In genomic region chr15:78810003-78810376, GRCh38 we compare ENCODE assay signal across 9 cellular contexts. TPM values are rescaled to one million over a fixed set of nuclear protein-coding genes. Genes with fewer than 3 reads are reported as not detected.
DNase-seq lines count a peak whose midpoint lies in the region; ATAC-seq, FAIRE-seq and TF ChIP-seq lines count a peak whose summit lies in the region.
"Had no signal": no experiment of that assay in that cellular context is flagged by ENCODE, and none has a peak within 500 bp of the region (broad histone marks: within the 10 kb centered on the region; RNA-seq: fewer than 3 reads in every experiment).

No MANE protein-coding gene starts in this region.

- H3K4me1 ChIP-seq in ACC112 (ENCODE audit: control insufficient read depth, insufficient read depth, low read length, unreplicated experiment): peaks cover 16% of the 10 kb centered on the region
- peaks cover 12% of the 10 kb centered on the region for H3K4me1 ChIP-seq in NT2/D1 (ENCODE audit: insufficient read depth, insufficient read length)
- H3K4me1 ChIP-seq in H1 (replicated peaks in 1 of 4; ENCODE audit: control insufficient read depth in 3 of 4, insufficient read depth in 4 of 4, low read length in 3 of 4): peaks cover 7 to 18% (median 13%) of the 10 kb centered on the region in 4 experiments

- no peak for ATAC-seq in natural killer cell

- no peak overlapping the region for H2BK15ac ChIP-seq in H1 (ENCODE audit: low read length)

- H3K27me3 Mint-ChIP-seq in natural killer cell (ENCODE audit: low read depth in 2 of 2): peaks cover 35 to 37% of the 10 kb centered on the region in 2 donors

- no peak overlapping the region for H2BK20ac ChIP-seq in H1 (ENCODE audit: low read length)

- no peak for TF ChIP-seq RAD21 in H1 (IDR thresholded peaks at IDR 0.05 in 1 of 2, conservative IDR thresholded peaks at IDR 0.05 in 1 of 2; ENCODE audit: low read depth in 2 of 2, low read length in 2 of 2)

- DNase-seq in NT2/D1 (ENCODE audit: low read depth, low spot score) (no peak), H1 (ENCODE audit: low read depth in 1 of 2, low spot score in 2 of 2) (no peak), natural killer cell (no peak), amniotic stem cell (lab: John Stamatoyannopoulos, UW) (no peak), OCI-M1 (lab: John Stamatoyannopoulos, UW) (no peak), putamen (ENCODE audit: low spot score) (no peak), SKM-1 (lab: John Stamatoyannopoulos, UW; ENCODE audit: unreplicated experiment) (no peak)

- intact Hi-C loops in natural killer cell (cut with micrococcal nuclease): no loop called here

- 20% methylated on average over 10 of the region's 12 CpGs; no CpG with 5 or more reads in 1 of the 2 experiments for WGBS in H1 (ENCODE audit: extremely low coverage in 1 of 2, insufficient coverage in 1 of 2, insufficient read length in 1 of 2, insufficient replicate concordance in 2 of 2, low coverage in 1 of 2, low lambda C conversion rate in 2 of 2, missing lambda C conversion rate in 1 of 2), 2 experiments

- H3K27me3 ChIP-seq in ACC112 (ENCODE audit: insufficient read depth, low read length) (no peaks in the 10 kb centered on the region), NT2/D1 (ENCODE audit: insufficient read depth, insufficient read length) (peaks cover 27% of the 10 kb centered on the region), H1 (replicated peaks in 1 of 4; ENCODE audit: control insufficient read depth in 3 of 4, extremely low read depth in 1 of 4, insufficient read depth in 3 of 4, low read length in 3 of 4) (peaks cover 0 to 10% (median 6%) of the 10 kb centered on the region in 4 experiments; a peak in 5 of 7 replicates)

- H3K36me3 ChIP-seq in ACC112 (ENCODE audit: insufficient read depth, low read length) (no peaks in the 10 kb centered on the region), NT2/D1 (ENCODE audit: insufficient read depth, insufficient read length, low read length) (no peaks in the 10 kb centered on the region), H1 (ENCODE audit: control insufficient read depth in 2 of 4, insufficient read depth in 4 of 4, low read length in 3 of 4) (no peaks in the 10 kb centered on the region)

- H4K8ac ChIP-seq in H1 (ENCODE audit: extremely low read depth, insufficient read depth, low read length): no peak overlapping the region; the same call in none of the 2 replicates

- H4K91ac ChIP-seq in H1 (replicated peaks; ENCODE audit: insufficient read length, low read length): peak overlapping the region; percentile 50

- peak overlapping the region; percentile 69 to 89 for H3K4me2 ChIP-seq in H1 (ENCODE audit: insufficient read depth in 1 of 2, low read depth in 2 of 2, low read length in 2 of 2)

- no peaks in the 10 kb centered on the region for H3K36me3 Mint-ChIP-seq in natural killer cell

- H3K14ac ChIP-seq in H1 (ENCODE audit: insufficient read length): peak overlapping the region; percentile 68

- no peak overlapping the region for H2BK120ac ChIP-seq in H1 (replicated peaks; ENCODE audit: low read depth, low read length)

- H2AFZ ChIP-seq in ACC112 (ENCODE audit: low read length, unreplicated experiment): peak overlapping the region; percentile 80
- no peak overlapping the region for H2AFZ ChIP-seq in H1 (ENCODE audit: low read length)

- H2BK12ac ChIP-seq in H1 (ENCODE audit: low read depth, low read length): no peak overlapping the region

- H3K56ac ChIP-seq in H1 (replicated peaks; ENCODE audit: insufficient read length, low read depth, low read length): no peak overlapping the region

- no peaks in the 10 kb centered on the region; the same call in 1 of the 2 replicates for H3K79me1 ChIP-seq in H1 (ENCODE audit: low read depth, low read length)

- peak overlapping the region; percentile 90 for H3K9ac ChIP-seq in NT2/D1 (ENCODE audit: insufficient read length, low read depth)
- H3K9ac ChIP-seq in H1 (replicated peaks in 1 of 4; ENCODE audit: extremely low read depth in 1 of 4, low read depth in 3 of 4, low read length in 3 of 4): peak overlapping the region in 2 of 4 experiments; percentile 10 to 24; a peak in 3 of 7 replicates

- H3K23me2 ChIP-seq in H1 (ENCODE audit: low read depth, low read length): peaks cover 8% of the 10 kb centered on the region; the same call in 1 of the 2 replicates

- H2BK5ac ChIP-seq in H1 (ENCODE audit: low read depth, low read length): no peak overlapping the region

- FAIRE-seq in H1 (lab: Jason Lieb, UNC): no peak
- FAIRE-seq: small intestine had no signal

- H3K4ac ChIP-seq in H1 (replicated peaks; ENCODE audit: insufficient read length, low read depth, low read length): no peak overlapping the region

- POLR2A ChIA-PET in H1 (lab: Charles Lee; ENCODE audit: partially characterized antibody): interaction anchor here (1.0 to 4.0 kb wide), 6 partner anchors 12 to 189 kb away, joined by 3 to 36 read pairs (median 4); partner anchors contain the start of genes CHRNA3 and MORF4L1

- no peak overlapping the region for H3K27ac ChIP-seq in ACC112 (ENCODE audit: low read depth, low read length)
- no peak overlapping the region for H3K27ac ChIP-seq in H1 (ENCODE audit: low read depth, low read length)

- H3K79me2 ChIP-seq in ACC112 (ENCODE audit: control insufficient read depth, insufficient read depth, low read length, unreplicated experiment) (peaks cover 18% of the 10 kb centered on the region), H1 (ENCODE audit: control insufficient read depth in 1 of 2, insufficient read depth in 2 of 2, low read length in 2 of 2) (peaks cover 0 to 22% of the 10 kb centered on the region in 2 experiments; a peak in 2 of 4 replicates)

- H3K18ac ChIP-seq in H1 (ENCODE audit: extremely low read depth, low read length): peak overlapping the region; percentile 5; the same call in 1 of the 2 replicates

- TF ChIP-seq EP300 in H1 (IDR thresholded peaks at IDR 0.05; ENCODE audit: borderline replicate concordance in 1 of 2, low read depth in 2 of 2, low read length in 2 of 2): no peak

- CTCF ChIA-PET in H1 (lab: Charles Lee; ENCODE audit: partially characterized antibody): interaction anchor here (0.7 to 8.0 kb wide), 15 partner anchors 9 to 375 kb away, joined by 3 to 82 read pairs (median 5); no protein-coding TSS in a partner anchor

- no peak overlapping the region for H4K5ac ChIP-seq in H1 (ENCODE audit: insufficient read length, low read depth, low read length)

- no peaks in the 10 kb centered on the region for H3K9me3 Mint-ChIP-seq in natural killer cell

- H3K4me3 Mint-ChIP-seq in natural killer cell: peak overlapping the region; percentile 85

- H4K20me1 ChIP-seq in H1 (replicated peaks in 1 of 2; ENCODE audit: control insufficient read depth in 1 of 2, insufficient read depth in 2 of 2, low read length in 2 of 2): peaks cover 12% of the 10 kb centered on the region in 2 experiments

- no peak for TF ChIP-seq POLR2A in H1 (IDR thresholded peaks at IDR 0.05; ENCODE audit: control extremely low read depth in 1 of 2, low read depth in 2 of 2, low read length in 2 of 2)

- H3K9me3 ChIP-seq in NT2/D1 (ENCODE audit: insufficient read depth, low read length) (peaks cover 7% of the 10 kb centered on the region; the same call in 1 of the 2 replicates), H1 (ENCODE audit: insufficient read depth in 2 of 2, low read depth in 1 of 2, low read length in 1 of 2) (no peaks in the 10 kb centered on the region)

- no peak overlapping the region for H2AK5ac ChIP-seq in H1 (ENCODE audit: low read depth, low read length)

- no peak overlapping the region for H3K27ac Mint-ChIP-seq in natural killer cell

- peaks cover 8 to 21% of the 10 kb centered on the region in 2 donors for H3K4me1 Mint-ChIP-seq in natural killer cell

- H3K23ac ChIP-seq in H1 (ENCODE audit: insufficient read length): no peak overlapping the region

- peak overlapping the region; percentile 97 for H3K4me3 ChIP-seq in ACC112 (ENCODE audit: low read depth, low read length)
- H3K4me3 ChIP-seq in NT2/D1 (ENCODE audit: insufficient read length, low read depth): peak overlapping the region; percentile 75
- peak overlapping the region; percentile 71 to 99 (median 85) for H3K4me3 ChIP-seq in H1 (ENCODE audit: extremely low read depth in 1 of 4, insufficient read depth in 2 of 4, low read depth in 3 of 4, low read length in 4 of 4)

- TF ChIP-seq CTCF in H1 (IDR thresholded peaks at IDR 0.05; ENCODE audit: control extremely low read depth in 1 of 3, insufficient read depth in 1 of 3, low read depth in 1 of 3, low read length in 3 of 3) (no peak), natural killer cell (IDR thresholded peaks at IDR 0.05) (no peak)

TF ChIP-seq in H1, 55 proteins besides CTCF, POLR2A, EP300 and RAD21:
- TF ChIP-seq RXRA (IDR thresholded peaks at IDR 0.05; ENCODE audit: insufficient read depth, low read depth, low read length) (no peak), RNF2 (IDR thresholded peaks at IDR 0.05; ENCODE audit: borderline replicate concordance, low read depth, low read length, missing control alignments, poor library complexity, severe bottlenecking) (peak; percentile 5)
TF ChIP-seq in H1: peak in this region for 1.

RNA-seq across cellular contexts. Expression of gene ADAMTS7, which starts 1.3 kb away (rescaled TPM):
- 43.1 and 45.2 TPM in 2 replicates for total RNA-seq in H1 (2021; fragmentation: NEBNext Ultra II Directional; extraction: Animal tissue kit (Norgen Biotek cat#: 25700))
- polyA plus RNA-seq in H1 (2011; rRNA removed): 27.9 and 54.6 TPM in 2 replicates
- polyA plus RNA-seq in H1 (2011; cell fraction: cytosol; rRNA removed): 30.9 TPM
- polyA plus RNA-seq in H1 (2011; cell fraction: nucleus; rRNA removed): 185 TPM
- 23.0 to 41.5 TPM (median 38.0 TPM) in 4 replicates for polyA plus RNA-seq in H1 (2012, experiment 1 of 2)
- polyA plus RNA-seq in H1 (2012, experiment 2 of 2): 23.5 TPM
- 43.7 TPM for polyA plus RNA-seq in H1 (2013, experiment 1 of 2)
- polyA plus RNA-seq in H1 (2013, experiment 2 of 2): 36.1 TPM
- polyA minus RNA-seq in H1 (2011; rRNA and poly(A)+ RNA removed): 22.3 and 28.5 TPM in 2 replicates
- polyA minus RNA-seq in H1 (2011; cell fraction: cytosol; rRNA and poly(A)+ RNA removed): 29.9 TPM
- 54.6 TPM for polyA minus RNA-seq in H1 (2011; cell fraction: nucleus; rRNA and poly(A)+ RNA removed)
- under 1 TPM in 2 of 3 donors, not detected in 1; 0.10 to 0.16 TPM for total RNA-seq in natural killer cell

Comparison
In these comparisons a context has a peak if more than half of its experiments do, and no peak if none do; other contexts are left out.
1. RNA of gene ADAMTS7, which starts 1.3 kb away (total RNA-seq): 43.1 to 45.2 TPM in H1; 0.10 to 0.16 TPM in natural killer cell; every median in the first group is over 10 times any median in the second.
2. Peak in every context shown above with its lines, with median percentiles within 50 percentile points of each other: H3K4me3 ChIP-seq.